10 cellular contexts compared by ENCODE assay signal in genomic region chr6:56350857-56351256, GRCh38.
"Had no signal": no experiment of that assay in that cellular context is flagged by ENCODE, and none has a peak within 500 bp of the region (broad histone marks: within the 10 kb centered on the region; RNA-seq: fewer than 3 reads in every experiment).

No MANE protein-coding gene starts in this region.

- H3K4me1 ChIP-seq: HAP-1 had no signal

- H3K4me3 ChIP-seq: GM23248, HAP-1 had no signal

- ATAC-seq: HCT116, HepG2 had no signal

- FAIRE-seq: HepG2 had no signal

- H3K4me1 Mint-ChIP-seq: IgD-negative memory B cell had no signal

- H3K36me3 Mint-ChIP-seq: IgD-negative memory B cell had no signal

- H3K27ac ChIP-seq: GM23248, HL-60 had no signal

- H3K36me3 ChIP-seq: HAP-1 had no signal

- DNase-seq: GM23248, GOT3, H7, HFFc6, KBM-7 had no signal

- H3K27ac Mint-ChIP-seq: HFFc6, IgD-negative memory B cell had no signal

- H3K9me3 ChIP-seq: HAP-1 had no signal

- H3K4me3 Mint-ChIP-seq: HFFc6, IgD-negative memory B cell had no signal
